22 cellular contexts compared by ENCODE assay signal in genomic region chr12:105470102-105470501, GRCh38.
"Had no signal": no experiment of that assay in that cellular context is flagged by ENCODE, and none has a peak within 500 bp of the region (broad histone marks: within the 10 kb centered on the region; RNA-seq: fewer than 3 reads in every experiment).

No MANE protein-coding gene starts in this region.

- DNase-seq: activated CD4-positive, alpha-beta T cell treated with anti-CD3 and anti-CD28 coated beads for 36 hours; activated CD4-positive, alpha-beta T cell treated with anti-CD3 and anti-CD28 coated beads, Interleukin-2, amount 50 U/mL, for 4 hours; activated CD4-positive, CD25-positive, alpha-beta regulatory T cell; activated naive CD4-positive, alpha-beta T cell; activated T-cell treated with anti-CD3 and anti-CD28 coated beads for 4 hours; activated T-cell treated with anti-CD3 and anti-CD28 coated beads, Interleukin-2, amount 50 U/mL, for 72 hours; colonic mucosa; foreskin keratinocyte; heart left ventricle; hypothalamus; lower lobe of right lung; mesenchymal stem cell; sigmoid colon; small intestine; stimulated activated CD4-positive, alpha-beta T cell treated with anti-CD3 and anti-CD28 coated beads, Interleukin-2, amount 100 ng/mL, for 24 hours; stimulated activated naive B cell treated with anti-CD40 and anti-IgM and Interleukin-4, amounts not matched to agents 10 μg/mL and 1 μg/mL and 100 μg/mL, for 72 hours; stomach; T-helper 2 cell had no signal

- H3K4me3 ChIP-seq: colonic mucosa, esophagus muscularis mucosa, heart left ventricle, lower lobe of right lung, sigmoid colon, stomach, tibial nerve had no signal

- H3K27ac ChIP-seq: colonic mucosa, esophagus muscularis mucosa, foreskin keratinocyte, stomach, tibial nerve had no signal

- H3K4me1 ChIP-seq: colonic mucosa, foreskin keratinocyte, sigmoid colon, stomach, tibial nerve had no signal

- FAIRE-seq: bronchial epithelial cell, small intestine had no signal

- ATAC-seq: activated CD4-positive, alpha-beta T cell treated with anti-CD3 and anti-CD28 coated beads for 36 hours; activated naive CD4-positive, alpha-beta T cell treated with anti-CD3 and anti-CD28 coated beads, Interleukin-2, amount 50 U/mL, for 72 hours; activated T-cell treated with anti-CD3 and anti-CD28 coated beads, Interleukin-2, amount 50 U/mL, for 72 hours; foreskin keratinocyte; heart left ventricle; stimulated activated naive B cell treated with anti-CD40 and anti-IgM and Interleukin-4, amounts not matched to agents 10 μg/mL and 1 μg/mL and 100 μg/mL, for 72 hours had no signal

- H3K36me3 ChIP-seq: colonic mucosa, esophagus muscularis mucosa, heart left ventricle, lower lobe of right lung, sigmoid colon, stomach, tibial nerve had no signal

- H3K27me3 ChIP-seq: colonic mucosa, foreskin keratinocyte, heart left ventricle, sigmoid colon, tibial nerve had no signal

- H3K9me3 ChIP-seq: colonic mucosa, esophagus muscularis mucosa, heart left ventricle, lower lobe of right lung, sigmoid colon, stomach, tibial nerve had no signal
